In the genomic region with DNA sequence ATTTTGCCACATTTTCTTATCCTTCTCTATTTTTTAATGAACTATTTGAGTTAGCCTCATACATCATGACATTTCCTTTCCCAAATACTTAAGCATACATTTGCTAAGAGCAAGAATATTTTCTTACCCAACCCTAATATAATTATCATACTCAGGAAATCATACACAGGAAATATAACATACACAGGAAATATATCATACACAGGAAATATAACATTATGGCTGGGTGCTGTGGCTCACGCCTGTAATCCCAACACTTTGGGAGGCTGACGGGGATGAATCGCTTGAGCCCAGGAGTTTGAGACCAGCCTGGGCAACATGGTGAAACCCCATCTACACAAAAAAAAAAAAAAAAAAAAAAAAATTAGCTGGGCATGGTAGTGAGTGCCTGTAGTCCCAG, we compare ENCODE assay signal across 23 cellular contexts. TPM values are rescaled to one million over a fixed set of nuclear protein-coding genes. Genes with fewer than 3 reads are reported as not detected.
DNase-seq lines count a peak whose midpoint lies in the region; ATAC-seq, FAIRE-seq and TF ChIP-seq lines count a peak whose summit lies in the region.
"Had no signal": no experiment of that assay in that cellular context is flagged by ENCODE, and none has a peak within 500 bp of the region (broad histone marks: within the 10 kb centered on the region; RNA-seq: fewer than 3 reads in every experiment).

No MANE protein-coding gene starts in this region.

- H3K9me1 ChIP-seq in endothelial cell of umbilical vein (replicated peaks; ENCODE audit: control insufficient read depth, extremely low read depth, insufficient read depth, low read length), result no peaks in the 10 kb centered on the region

- peak overlapping the region; percentile 55 for H3K27ac ChIP-seq in CD4-positive, CD25-positive, alpha-beta regulatory T cell (ENCODE audit: insufficient read depth, low read length, poor library complexity, severe bottlenecking)
- H3K27ac ChIP-seq in SK-N-MC (peak overlapping the region; percentile 98), endothelial cell of umbilical vein (ENCODE audit: insufficient read depth, low read depth, low read length) (no peak overlapping the region)
- H3K27ac ChIP-seq: SJCRH30, uterus had no signal

- H3K27me3 Mint-ChIP-seq in T-helper 2 cell treated with Interferon-gamma antibody and Interleukin-4, amounts not matched to agents 5 μg/mL and 100 μg/mL, for 36 hours (ENCODE audit: low read depth), result no peaks in the 10 kb centered on the region
- H3K27me3 Mint-ChIP-seq in CD4-positive, CD25-positive, alpha-beta regulatory T cell, result no peaks in the 10 kb centered on the region

- peaks cover 47% of the 10 kb centered on the region for H3K4me1 ChIP-seq in CD4-positive, CD25-positive, alpha-beta regulatory T cell (ENCODE audit: control insufficient read depth, insufficient read depth, low read length, poor library complexity, severe bottlenecking)
- H3K4me1 ChIP-seq in endothelial cell of umbilical vein (ENCODE audit: control insufficient read depth, extremely low read depth, insufficient read depth, low read length), result peaks cover 13% of the 10 kb centered on the region
- H3K4me1 ChIP-seq: SJCRH30, uterus had no signal

- peak overlapping the region; percentile 64 for H3K27ac Mint-ChIP-seq in T-helper 2 cell treated with Interferon-gamma antibody and Interleukin-4, amounts not matched to agents 5 μg/mL and 100 μg/mL, for 36 hours
- peak overlapping the region in 2 of 3 donors; percentile 26 to 45 for H3K27ac Mint-ChIP-seq in CD4-positive, CD25-positive, alpha-beta regulatory T cell

- no peaks in the 10 kb centered on the region for H3K9me3 Mint-ChIP-seq in T-helper 2 cell treated with Interferon-gamma antibody and Interleukin-4, amounts not matched to agents 5 μg/mL and 100 μg/mL, for 36 hours
- H3K9me3 Mint-ChIP-seq in CD4-positive, CD25-positive, alpha-beta regulatory T cell, result no peaks in the 10 kb centered on the region

- peak; percentile 59 for FAIRE-seq in endothelial cell of umbilical vein (lab: Jason Lieb, UNC)

- peak overlapping the region; percentile 83 for H3K9ac ChIP-seq in SK-N-MC (ENCODE audit: insufficient read length)
- no peak overlapping the region for H3K9ac ChIP-seq in endothelial cell of umbilical vein (replicated peaks; ENCODE audit: extremely low read depth, insufficient read depth, low read length)

- H4K20me1 ChIP-seq in endothelial cell of umbilical vein (replicated peaks; ENCODE audit: control insufficient read depth, extremely low read depth, insufficient read depth, low read length), result no peaks in the 10 kb centered on the region

- no peak for ATAC-seq in CD4-positive, CD25-positive, alpha-beta regulatory T cell (ENCODE audit: low read depth in 2 of 2)
- no peak for ATAC-seq in HG02798 (IDR thresholded peaks at IDR 0.05; ENCODE audit: poor library complexity, unreplicated experiment)

- H3K9me3 ChIP-seq in CD4-positive, CD25-positive, alpha-beta regulatory T cell (ENCODE audit: control insufficient read depth in 2 of 2, low read length in 2 of 2), result no peaks in the 10 kb centered on the region
- H3K9me3 ChIP-seq in SK-N-MC (ENCODE audit: low read depth, low read length), result no peaks in the 10 kb centered on the region
- no peaks in the 10 kb centered on the region for H3K9me3 ChIP-seq in endothelial cell of umbilical vein (replicated peaks; ENCODE audit: control insufficient read depth, insufficient read depth, low read length)
- H3K9me3 ChIP-seq: MG63, uterus had no signal

- H3K36me3 ChIP-seq in CD4-positive, CD25-positive, alpha-beta regulatory T cell (ENCODE audit: control insufficient read depth, insufficient read depth, low read length), result peaks cover 60% of the 10 kb centered on the region
- H3K36me3 ChIP-seq in SK-N-MC (ENCODE audit: insufficient read depth, low read length) (peaks cover 62% of the 10 kb centered on the region), endothelial cell of umbilical vein (ENCODE audit: control insufficient read depth in 2 of 2, extremely low read depth in 1 of 2, insufficient read depth in 2 of 2, low read length in 2 of 2) (no peaks in the 10 kb centered on the region)
- H3K36me3 ChIP-seq: MG63, SJCRH30, uterus had no signal

- TF ChIP-seq POLR2A in endothelial cell of umbilical vein (IDR thresholded peaks at IDR 0.05; ENCODE audit: low read depth, low read length), result no peak

- peak overlapping the region; percentile 83 for H3K4me3 Mint-ChIP-seq in T-helper 2 cell treated with Interferon-gamma antibody and Interleukin-4, amounts not matched to agents 5 μg/mL and 100 μg/mL, for 36 hours
- peak overlapping the region; percentile 71 to 82 (median 80) for H3K4me3 Mint-ChIP-seq in CD4-positive, CD25-positive, alpha-beta regulatory T cell

- H3K36me3 Mint-ChIP-seq in T-helper 2 cell treated with Interferon-gamma antibody and Interleukin-4, amounts not matched to agents 5 μg/mL and 100 μg/mL, for 36 hours (ENCODE audit: low read depth), result peaks cover 53% of the 10 kb centered on the region
- H3K36me3 Mint-ChIP-seq in CD4-positive, CD25-positive, alpha-beta regulatory T cell, result peaks cover 53% of the 10 kb centered on the region

- H3K4me1 Mint-ChIP-seq in T-helper 2 cell treated with Interferon-gamma antibody and Interleukin-4, amounts not matched to agents 5 μg/mL and 100 μg/mL, for 36 hours (ENCODE audit: low read depth), result peaks cover 42% of the 10 kb centered on the region
- H3K4me1 Mint-ChIP-seq in CD4-positive, CD25-positive, alpha-beta regulatory T cell, result peaks cover 34 to 75% (median 56%) of the 10 kb centered on the region in 4 donors

- BruUV-seq in endothelial cell of umbilical vein (replicated peaks; lab: Mats Ljungman, UMichigan), result no TSS peak

- POLR2A ChIA-PET in endothelial cell of umbilical vein (lab: Charles Lee), result no interaction called here

- H3K4me3 ChIP-seq in CD4-positive, CD25-positive, alpha-beta regulatory T cell (ENCODE audit: low read depth, low read length), result peak overlapping the region; percentile 72
- H3K4me3 ChIP-seq in SK-N-MC (peak overlapping the region; percentile 82), endothelial cell of umbilical vein (replicated peaks in 1 of 3; ENCODE audit: insufficient read depth in 1 of 3, low read depth in 1 of 3, low read length in 3 of 3) (no peak overlapping the region)
- H3K4me3 ChIP-seq: MG63, SJCRH30, uterus had no signal

- dilution Hi-C loops in endothelial cell of umbilical vein (cut with MboI; ENCODE audit: extremely low pct_ligation_motif_present, low sequenced_read_pairs), result no loop called here

- H3K27me3 ChIP-seq in CD4-positive, CD25-positive, alpha-beta regulatory T cell (ENCODE audit: control insufficient read depth, insufficient read depth, low read length), result no peaks in the 10 kb centered on the region
- H3K27me3 ChIP-seq in endothelial cell of umbilical vein (ENCODE audit: control insufficient read depth in 2 of 2, insufficient read depth in 2 of 2, low read length in 2 of 2), result peaks cover 0 to 4% of the 10 kb centered on the region in 2 experiments
- H3K27me3 ChIP-seq: MG63, uterus had no signal

- TF ChIP-seq CTCF in endothelial cell of umbilical vein (IDR thresholded peaks at IDR 0.05; ENCODE audit: extremely low read depth in 1 of 2, insufficient read depth in 1 of 2, low read depth in 1 of 2, low read length in 2 of 2), result no peak

- DNase-seq in T-helper 2 cell treated with Interferon-gamma antibody and Interleukin-4, amounts not matched to agents 5 μg/mL and 100 μg/mL, for 36 hours (ENCODE audit: low spot score), result no peak
- no peak for DNase-seq in T-helper 2 cell
- peak in 1 of 3 donors; percentile 12 for DNase-seq in CD4-positive, CD25-positive, alpha-beta regulatory T cell
- DNase-seq in SK-N-MC (ENCODE audit: low read depth, low spot score), result peak; percentile 90
- DNase-seq in endothelial cell of umbilical vein (ENCODE audit: low read depth, low spot score), result peak; percentile 22
- no peak for DNase-seq in NOMO-1 (lab: John Stamatoyannopoulos, UW; ENCODE audit: unreplicated experiment in 2 of 2)
- DNase-seq in SK-N-DZ (ENCODE audit: low spot score), result no peak
- DNase-seq: 8988T; activated CD4-positive, alpha-beta T cell treated with anti-CD3 and anti-CD28 coated beads for 1 hour; caudate nucleus; DMS53; effector CD4-positive, alpha-beta T cell; H7; MG63; NCI-H146; NCI-H345; SJCRH30; small intestine; stimulated activated CD4-positive, alpha-beta T cell treated with anti-CD3 and anti-CD28 coated beads, Interleukin-4, amount 100 ng/mL, for 1 hour; uterus had no signal

- no peak overlapping the region for H2AFZ ChIP-seq in endothelial cell of umbilical vein (ENCODE audit: low read depth, low read length)

- no peaks in the 10 kb centered on the region for H3K79me2 ChIP-seq in endothelial cell of umbilical vein (ENCODE audit: control insufficient read depth, insufficient read depth, low read length)

- peak overlapping the region; percentile 57 for H3K4me2 ChIP-seq in endothelial cell of umbilical vein (ENCODE audit: insufficient read depth, low read length)

- CTCF ChIA-PET in endothelial cell of umbilical vein (lab: Charles Lee), result no interaction called here

- intact Hi-C loops in endothelial cell of umbilical vein (cut with micrococcal nuclease), result no loop called here

RNA-seq across cellular contexts. Expression of gene NCKAP1L, which starts 4.9 kb away (rescaled TPM):
- total RNA-seq in CD4-positive, CD25-positive, alpha-beta regulatory T cell, result 142 TPM
- 100 to 1,000 TPM in 2 of 4 donors, 10 to 100 TPM in 2; 91.3 to 138 (median 115) TPM for polyA plus RNA-seq in CD4-positive, CD25-positive, alpha-beta regulatory T cell
- total RNA-seq in endothelial cell of umbilical vein, result 0.07 and 0.09 TPM in 2 replicates
- polyA plus RNA-seq in endothelial cell of umbilical vein, result 0.13 and 0.17 TPM in 2 replicates
- 0.08 and 0.09 TPM in 2 replicates for polyA plus RNA-seq in endothelial cell of umbilical vein (2011; cell fraction: cytosol; rRNA removed)
- polyA plus RNA-seq in endothelial cell of umbilical vein (2011; cell fraction: nucleus; rRNA removed), result 0.21 and 0.25 TPM in 2 replicates
- polyA plus RNA-seq in endothelial cell of umbilical vein (2012), result 0.08 and 0.12 TPM in 2 replicates
- polyA minus RNA-seq in endothelial cell of umbilical vein, result 1.1 and 1.4 TPM in 2 replicates
- not detected for polyA minus RNA-seq in endothelial cell of umbilical vein (2011; cell fraction: cytosol; rRNA and poly(A)+ RNA removed)
- polyA minus RNA-seq in endothelial cell of umbilical vein (2011; cell fraction: nucleus; rRNA and poly(A)+ RNA removed), result 0.05 and 0.58 TPM in 2 replicates
- polyA plus RNA-seq in SK-N-DZ (2014; cell fraction: cytosol; rRNA removed), result not detected in 2 replicates
- polyA plus RNA-seq in SK-N-DZ (2014; cell fraction: nucleus; rRNA removed), result 0.06 TPM in 1 of 2 replicates, not detected in the other
- total RNA-seq: H7 had no signal

RNA-seq across cellular contexts. Expression of gene GTSF1, which starts 29.1 kb away (rescaled TPM):
- 3.0 TPM for total RNA-seq in CD4-positive, CD25-positive, alpha-beta regulatory T cell
- 10 to 100 TPM; 12.7 to 30.3 (median 18.4) TPM for polyA plus RNA-seq in CD4-positive, CD25-positive, alpha-beta regulatory T cell
- not detected in 2 replicates for total RNA-seq in endothelial cell of umbilical vein
- 14.1 and 15.4 TPM in 2 replicates for polyA plus RNA-seq in endothelial cell of umbilical vein
- 16.9 and 20.1 TPM in 2 replicates for polyA plus RNA-seq in endothelial cell of umbilical vein (2011; cell fraction: cytosol; rRNA removed)
- polyA plus RNA-seq in endothelial cell of umbilical vein (2011; cell fraction: nucleus; rRNA removed), result 8.5 and 10.2 TPM in 2 replicates
- polyA plus RNA-seq in endothelial cell of umbilical vein (2012), result not detected in 2 replicates
- 7.6 and 14.7 TPM in 2 replicates for polyA minus RNA-seq in endothelial cell of umbilical vein
- polyA minus RNA-seq in endothelial cell of umbilical vein (2011; cell fraction: cytosol; rRNA and poly(A)+ RNA removed), result not detected
- 3.0 and 5.3 TPM in 2 replicates for polyA minus RNA-seq in endothelial cell of umbilical vein (2011; cell fraction: nucleus; rRNA and poly(A)+ RNA removed)
- polyA plus RNA-seq in SK-N-DZ (2014; cell fraction: cytosol; rRNA removed), result 182 and 238 TPM in 2 replicates
- polyA plus RNA-seq in SK-N-DZ (2014; cell fraction: nucleus; rRNA removed), result 127 and 151 TPM in 2 replicates
- total RNA-seq: pulmonary artery endothelial cell, SJCRH30, uterus had no signal
- polyA plus RNA-seq: BJ had no signal

RNA-seq across cellular contexts. Expression of gene PDE1B, which starts 46.9 kb away (rescaled TPM):
- total RNA-seq in CD4-positive, CD25-positive, alpha-beta regulatory T cell, result 19.4 TPM
- 1 to 10 TPM in 1 of 4 donors, under 1 TPM in 2, not detected in 1; 0.44 to 2.3 (median 0.67) TPM for polyA plus RNA-seq in CD4-positive, CD25-positive, alpha-beta regulatory T cell
- not detected in 2 replicates for total RNA-seq in endothelial cell of umbilical vein
- not detected in 2 replicates for polyA plus RNA-seq in endothelial cell of umbilical vein
- not detected in 2 replicates for polyA plus RNA-seq in endothelial cell of umbilical vein (2011; cell fraction: cytosol; rRNA removed)
- polyA plus RNA-seq in endothelial cell of umbilical vein (2011; cell fraction: nucleus; rRNA removed), result 0.07 TPM in 1 of 2 replicates, not detected in the other
- 0.07 TPM in 1 of 2 replicates, not detected in the other for polyA plus RNA-seq in endothelial cell of umbilical vein (2012)
- not detected in 2 replicates for polyA minus RNA-seq in endothelial cell of umbilical vein
- polyA minus RNA-seq in endothelial cell of umbilical vein (2011; cell fraction: cytosol; rRNA and poly(A)+ RNA removed), result not detected
- polyA minus RNA-seq in endothelial cell of umbilical vein (2011; cell fraction: nucleus; rRNA and poly(A)+ RNA removed), result not detected in 2 replicates
- polyA plus RNA-seq in SK-N-DZ (2014; cell fraction: cytosol; rRNA removed), result 0.03 TPM in 1 of 2 replicates, not detected in the other
- polyA plus RNA-seq in SK-N-DZ (2014; cell fraction: nucleus; rRNA removed), result 0.20 TPM in 1 of 2 replicates, not detected in the other
- total RNA-seq: pulmonary artery endothelial cell, SJCRH30 had no signal

Comparison
In these comparisons a context has a peak if more than half of its experiments do, and no peak if none do; other contexts are left out.
1. DNase-seq: peak in SK-N-MC (single experiment) and endothelial cell of umbilical vein (single experiment); none in T-helper 2 cell treated with Interferon-gamma antibody and Interleukin-4, amounts not matched to agents 5 μg/mL and 100 μg/mL, for 36 hours (single experiment), T-helper 2 cell (0 of 5), NOMO-1 (0 of 2) and SK-N-DZ (single experiment).
2. H3K4me3 ChIP-seq: peak in CD4-positive, CD25-positive, alpha-beta regulatory T cell (single experiment) and SK-N-MC (single experiment); none in endothelial cell of umbilical vein (0 of 3).
3. RNA of gene NCKAP1L, which starts 4.9 kb away (total RNA-seq): 142 TPM in CD4-positive, CD25-positive, alpha-beta regulatory T cell (single experiment); 0.07 to 0.09 TPM in endothelial cell of umbilical vein; every median in the first group is over 100 times any median in the second.
4. RNA of gene PDE1B, which starts 46.9 kb away (total RNA-seq): 19.4 TPM in CD4-positive, CD25-positive, alpha-beta regulatory T cell (single experiment); not detected in endothelial cell of umbilical vein; every median in the first group is over 10 times any median in the second.